ENCODE assay signal across 27 cellular contexts in genomic region chr14:71521238-71521637, GRCh38.
A peak's percentile ranks its signal among the peaks of the same experiment; 100 is the strongest.
DNase-seq lines count a peak whose midpoint lies in the region; ATAC-seq, FAIRE-seq and TF ChIP-seq lines count a peak whose summit lies in the region.
"Had no signal": no experiment of that assay in that cellular context is flagged by ENCODE, and none has a peak within 500 bp of the region (broad histone marks: within the 10 kb centered on the region; RNA-seq: fewer than 3 reads in every experiment).

No MANE protein-coding gene starts in this region.

- H3K23ac ChIP-seq in H9 (ENCODE audit: insufficient read length, low read depth, low read length) = no peak overlapping the region

- H3K79me1 ChIP-seq in H9 (ENCODE audit: insufficient read depth, low read depth, low read length, poor library complexity, severe bottlenecking) = no peaks in the 10 kb centered on the region

- H3K4me1 Mint-ChIP-seq in H9 = peaks cover 5 to 6% of the 10 kb centered on the region in 2 experiments; a peak in 3 of 4 replicates

- no peak overlapping the region for H2BK120ac ChIP-seq in H9 (ENCODE audit: low read depth, low read length, poor library complexity, severe bottlenecking)

- H3K23me2 ChIP-seq in H9 (ENCODE audit: insufficient read length, low read depth, low read length, poor library complexity, severe bottlenecking) = no peaks in the 10 kb centered on the region

- WGBS in H9 (ENCODE audit: extremely low coverage, insufficient read length, low lambda C conversion rate) = no CpG with 5 or more reads among the region's 1 CpG
- 77% methylated on average over 1 of the region's 1 CpG for WGBS in hepatocyte (ENCODE audit: low lambda C conversion rate, missing lambda C conversion rate)
- WGBS in pancreas, 2 donors = 88 to 89% methylated on average over 1 of the region's 1 CpG
- 100% methylated on average over 1 of the region's 1 CpG for WGBS in mammary epithelial cell (ENCODE audit: low coverage, missing lambda C conversion rate)

- no peak overlapping the region for H4K91ac ChIP-seq in H9 (ENCODE audit: insufficient read length, low read depth, low read length)

- no peak overlapping the region for H2AFZ ChIP-seq in H9 (ENCODE audit: low read length)
- H2AFZ ChIP-seq in hepatocyte = no peak overlapping the region
- no peak overlapping the region for H2AFZ ChIP-seq in mammary epithelial cell (ENCODE audit: low read depth, low read length)
- H2AFZ ChIP-seq: GM23248 had no signal

- TF ChIP-seq CTCF in H9 (conservative IDR thresholded peaks at IDR 0.05) (no peak), hepatocyte (IDR thresholded peaks at IDR 0.05; ENCODE audit: poor library complexity) (no peak), pancreas (IDR thresholded peaks at IDR 0.05) (no peak), coronary artery (IDR thresholded peaks at IDR 0.05) (no peak), mammary epithelial cell (conservative IDR thresholded peaks at IDR 0.05 in 1 of 2, IDR thresholded peaks at IDR 0.05 in 1 of 2; ENCODE audit: extremely low read depth in 1 of 2, insufficient read depth in 1 of 2, low read depth in 1 of 2, low read length in 2 of 2) (no peak)

- H3K4ac ChIP-seq in H9 (ENCODE audit: low read depth, low read length) = no peak overlapping the region

- H2BK20ac ChIP-seq in H9 (ENCODE audit: low read depth, low read length, poor library complexity, severe bottlenecking) = no peak overlapping the region

- FAIRE-seq in pancreas (lab: Jason Lieb, UNC) = no peak

- H3K14ac ChIP-seq in H9 (ENCODE audit: insufficient read depth, low read length) = no peak overlapping the region

- dilution Hi-C loops in mammary epithelial cell (cut with HindIII; ENCODE audit: low sequenced_read_pairs) = no loop called here

- H2BK12ac ChIP-seq in H9 (ENCODE audit: insufficient read length, low read depth, low read length) = no peak overlapping the region

- no peak overlapping the region for H3K18ac ChIP-seq in H9 (ENCODE audit: insufficient read length, low read depth, low read length)

- in situ Hi-C loops in mammary epithelial cell (cut with MboI; ENCODE audit: low sequenced_read_pairs in 2 of 2) = no loop called here

- H3K4me1 ChIP-seq in H9 (ENCODE audit: insufficient read depth, low read length) (no peaks in the 10 kb centered on the region; the same call in 1 of the 2 replicates), hepatocyte (ENCODE audit: insufficient read depth) (peaks cover 25% of the 10 kb centered on the region), pancreas (peaks cover 0 to 9% (median 0%) of the 10 kb centered on the region in 3 donors), mammary epithelial cell (ENCODE audit: insufficient read depth, low read length) (no peaks in the 10 kb centered on the region)
- H3K4me1 ChIP-seq: esophagus squamous epithelium, heart right ventricle, left ventricle myocardium inferior had no signal

- peaks cover 18 to 23% (median 23%) of the 10 kb centered on the region in 3 experiments for H3K36me3 Mint-ChIP-seq in H9 (ENCODE audit: insufficient read depth in 1 of 3, low read depth in 3 of 3)

- H3T11ph ChIP-seq in H9 (ENCODE audit: low read length) = no peak overlapping the region

- H3K56ac ChIP-seq in H9 (ENCODE audit: insufficient read length, low read depth, low read length) = no peak overlapping the region

- H3K36me3 ChIP-seq in hepatocyte (replicated peaks; ENCODE audit: insufficient read depth, low read depth) = no peaks in the 10 kb centered on the region
- H3K36me3 ChIP-seq in pancreas = no peaks in the 10 kb centered on the region
- H3K36me3 ChIP-seq in mammary epithelial cell (ENCODE audit: insufficient read depth, low read length) = peaks cover 2% of the 10 kb centered on the region
- H3K36me3 ChIP-seq: esophagus squamous epithelium, heart right ventricle, left ventricle myocardium inferior had no signal

- CTCF ChIA-PET in mammary epithelial cell (lab: Charles Lee; ENCODE audit: low non-redundant PET) = no interaction called here

- peak overlapping the region in 2 of 3 experiments; percentile 30 to 51; a peak in 3 of 7 replicates for H3K27ac Mint-ChIP-seq in H9
- H3K27ac Mint-ChIP-seq: activated CD8-positive, alpha-beta T cell treated with anti-CD3 and anti-CD28 coated beads, Interleukin-2, amount 10 ng/mL, durations not matched to agents 7 days and 5 days; activated naive CD8-positive, alpha-beta T cell; dendritic cell treated with granulocyte-macrophage colony-stimulating factor and Interleukin-4, amounts not matched to agents 40 ng/mL and 50 ng/mL, for 4 days; type B pancreatic cell had no signal

- H3K27ac ChIP-seq in H9 (ENCODE audit: insufficient read length, low read depth, low read length) (no peak overlapping the region), hepatocyte (peak overlapping the region; percentile 77), pancreas (peak overlapping the region in 1 of 4 donors; percentile 10), coronary artery (no peak overlapping the region), mammary epithelial cell (ENCODE audit: insufficient read depth, low read depth, low read length) (no peak overlapping the region)
- H3K27ac ChIP-seq: esophagus squamous epithelium, GM23248, heart right ventricle, left ventricle myocardium inferior had no signal

- H3K9me2 ChIP-seq in hepatocyte (replicated peaks; ENCODE audit: insufficient read depth) = no peaks in the 10 kb centered on the region

- H3K4me3 Mint-ChIP-seq in H9 = no peak overlapping the region
- H3K4me3 Mint-ChIP-seq: activated CD8-positive, alpha-beta T cell treated with anti-CD3 and anti-CD28 coated beads, Interleukin-2, amount 10 ng/mL, durations not matched to agents 7 days and 5 days; activated naive CD8-positive, alpha-beta T cell; dendritic cell treated with granulocyte-macrophage colony-stimulating factor and Interleukin-4, amounts not matched to agents 40 ng/mL and 50 ng/mL, for 4 days; naive thymus-derived CD8-positive, alpha-beta T cell; type B pancreatic cell had no signal

- H3K9ac ChIP-seq in H9 (ENCODE audit: extremely low read depth, insufficient read length, low read length) = no peak overlapping the region
- no peak overlapping the region for H3K9ac ChIP-seq in mammary epithelial cell (ENCODE audit: insufficient read depth, low read length)
- H3K9ac ChIP-seq: GM23248 had no signal

- no peak overlapping the region for H2BK15ac ChIP-seq in H9 (ENCODE audit: low read depth, low read length)

- no peaks in the 10 kb centered on the region for H3K27me3 ChIP-seq in H9 (ENCODE audit: insufficient read depth, low read length)
- H3K27me3 ChIP-seq in hepatocyte = no peaks in the 10 kb centered on the region
- H3K27me3 ChIP-seq in pancreas = no peaks in the 10 kb centered on the region
- H3K27me3 ChIP-seq in mammary epithelial cell (ENCODE audit: insufficient read depth, low read length) = no peaks in the 10 kb centered on the region
- H3K27me3 ChIP-seq: esophagus squamous epithelium, heart right ventricle had no signal

- H2AK5ac ChIP-seq in H9 (ENCODE audit: insufficient read length, low read length) = no peak overlapping the region

- H2BK5ac ChIP-seq in H9 (ENCODE audit: insufficient read length, low read length) = no peak overlapping the region

- ATAC-seq in pancreas = peak; percentile 68 to 95 (median 78)
- ATAC-seq in GM18520 (IDR thresholded peaks at IDR 0.05; ENCODE audit: unreplicated experiment) = no peak
- ATAC-seq in left ventricle myocardium superior = no peak
- ATAC-seq: activated CD8-positive, alpha-beta T cell treated with anti-CD3 and anti-CD28 coated beads, Interleukin-2, amount 10 ng/mL, durations not matched to agents 7 days and 5 days; heart right ventricle; naive thymus-derived CD8-positive, alpha-beta T cell had no signal

- no TSS peak for BruUV-seq in mammary epithelial cell (replicated peaks; lab: Mats Ljungman, UMichigan)

- intact Hi-C loops in pancreas (cut with DNase I) = no loop called here
- intact Hi-C loops in mammary epithelial cell (cut with micrococcal nuclease) = no loop called here
- intact Hi-C loops in left ventricle myocardium superior (cut with micrococcal nuclease) = no loop called here

- no peak overlapping the region for H4K8ac ChIP-seq in H9 (replicated peaks; ENCODE audit: insufficient read length, low read depth, low read length)

- H3K9me3 ChIP-seq in H9 (ENCODE audit: control insufficient read depth, low read depth, low read length) (no peaks in the 10 kb centered on the region), hepatocyte (ENCODE audit: low read depth) (no peaks in the 10 kb centered on the region), pancreas (no peaks in the 10 kb centered on the region), mammary epithelial cell (replicated peaks; ENCODE audit: insufficient read depth, low read length) (no peaks in the 10 kb centered on the region)
- H3K9me3 ChIP-seq: esophagus squamous epithelium, heart right ventricle, left ventricle myocardium inferior had no signal

- H3K4me2 ChIP-seq in H9 (ENCODE audit: insufficient read depth, insufficient read length, low read length) (no peak overlapping the region), hepatocyte (peak overlapping the region; percentile 8), mammary epithelial cell (ENCODE audit: insufficient read depth, low read depth, low read length) (no peak overlapping the region)

- H4K5ac ChIP-seq in H9 (ENCODE audit: insufficient read length, low read depth, low read length) = no peak overlapping the region

- H4K20me1 ChIP-seq in H9 (ENCODE audit: control insufficient read depth, insufficient read depth, insufficient read length) (no peaks in the 10 kb centered on the region), hepatocyte (ENCODE audit: insufficient read depth, poor library complexity, severe bottlenecking) (no peaks in the 10 kb centered on the region), mammary epithelial cell (ENCODE audit: insufficient read depth, low read length) (no peaks in the 10 kb centered on the region)

- peaks cover 6 to 15% of the 10 kb centered on the region in 2 experiments; a peak in 3 of 5 replicates for H3K9me3 Mint-ChIP-seq in H9
- H3K9me3 Mint-ChIP-seq: dendritic cell treated with granulocyte-macrophage colony-stimulating factor and Interleukin-4, amounts not matched to agents 40 ng/mL and 50 ng/mL, for 4 days; type B pancreatic cell had no signal

- no peaks in the 10 kb centered on the region for H3K79me2 ChIP-seq in H9 (ENCODE audit: insufficient read depth, low read length)
- H3K79me2 ChIP-seq in hepatocyte = peaks cover 37% of the 10 kb centered on the region
- H3K79me2 ChIP-seq in mammary epithelial cell (ENCODE audit: insufficient read depth, low read length) = peaks cover 25% of the 10 kb centered on the region

- no peak for DNase-seq in H9
- DNase-seq in NCI-H226 = peak; percentile 48
- DNase-seq in hepatocyte (ENCODE audit: low spot score) = peak; percentile 31
- peak in 1 of 6 donors; percentile 19 for DNase-seq in pancreas
- DNase-seq in coronary artery (ENCODE audit: low spot score) = no peak
- DNase-seq in mammary epithelial cell = no peak
- DNase-seq in left ventricle myocardium superior = no peak
- DNase-seq: activated CD8-positive, alpha-beta T cell treated with anti-CD3 and anti-CD28 coated beads, Interleukin-2, amount 10 ng/mL, durations not matched to agents 7 days and 5 days; activated effector memory CD4-positive, alpha-beta T cell treated with Interleukin-2 at 50 U/mL for 16 hours; aorta; C1 segment of cervical spinal cord; central memory CD4-positive, alpha-beta T cell; esophagus squamous epithelium; foreskin melanocyte; GM23248; heart right ventricle; left ventricle myocardium inferior; midbrain; naive thymus-derived CD8-positive, alpha-beta T cell; NCI-H1105 treated with DMSO at 0.1 percent for 48 hours; NCI-H2029 treated with DMSO at 0.1 percent for 48 hours; occipital lobe; Right ventricle myocardium superior had no signal

- H3K4me3 ChIP-seq in hepatocyte (no peak overlapping the region), pancreas (no peak overlapping the region), coronary artery (no peak overlapping the region), mammary epithelial cell (replicated peaks in 1 of 3; ENCODE audit: insufficient read depth in 1 of 3, low read depth in 2 of 3, low read length in 3 of 3) (no peak overlapping the region)
- H3K4me3 ChIP-seq: esophagus squamous epithelium, GM23248, heart right ventricle, left ventricle myocardium inferior had no signal

- H3K27me3 Mint-ChIP-seq in H9 (ENCODE audit: low read depth) = no peaks in the 10 kb centered on the region
- H3K27me3 Mint-ChIP-seq: activated naive CD8-positive, alpha-beta T cell; dendritic cell treated with granulocyte-macrophage colony-stimulating factor and Interleukin-4, amounts not matched to agents 40 ng/mL and 50 ng/mL, for 4 days; naive thymus-derived CD8-positive, alpha-beta T cell; type B pancreatic cell had no signal

Comparison
In these comparisons a context has a peak if more than half of its experiments do, and no peak if none do; other contexts are left out.
1. DNase-seq: peak in NCI-H226 (single experiment) and hepatocyte (single experiment); none in H9 (single experiment), coronary artery (single experiment), mammary epithelial cell (single experiment) and left ventricle myocardium superior (single experiment).
2. ATAC-seq: peak in pancreas (4 of 4); none in GM18520 (single experiment) and left ventricle myocardium superior (single experiment).